Comparison of ENCODE assay signal across 1 cellular context in the genomic region with DNA sequence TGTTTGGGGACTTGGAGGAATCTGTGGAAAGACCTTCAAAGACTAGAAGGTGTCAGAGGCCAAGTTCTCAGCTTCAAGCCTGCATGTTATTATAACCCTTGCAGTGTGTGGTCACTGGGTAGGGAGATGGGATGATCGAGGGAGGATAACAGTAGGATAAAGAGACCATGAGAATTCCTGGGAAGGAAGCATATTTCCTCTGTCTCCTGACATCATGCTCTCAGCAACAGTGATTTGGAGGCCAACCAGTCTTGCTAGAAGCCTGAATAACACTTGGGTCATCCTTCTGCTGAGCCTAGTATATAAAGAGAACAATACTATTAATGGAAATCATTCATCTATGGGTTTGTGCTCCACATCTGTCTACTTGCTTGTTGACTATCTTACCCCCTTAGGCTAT.
TF ChIP-seq lines count a peak whose summit lies in the region.

No MANE protein-coding gene starts in this region.

TF ChIP-seq in H1, 55 proteins besides CTCF, POLR2A, EP300 and RAD21 (continued from another document):
- TF ChIP-seq GABPA (IDR thresholded peaks at IDR 0.05; ENCODE audit: borderline replicate concordance, insufficient read depth, low read length) (no peak), RBBP5 (IDR thresholded peaks at IDR 0.05; ENCODE audit: borderline replicate concordance, low read depth, low read length) (no peak), NANOG (IDR thresholded peaks at IDR 0.05; ENCODE audit: insufficient read depth, low read depth, low read length, poor library complexity, severe bottlenecking) (no peak), TEAD4 (IDR thresholded peaks at IDR 0.05; ENCODE audit: low read depth, low read length) (no peak), RFX5 (IDR thresholded peaks at IDR 0.05; ENCODE audit: borderline replicate concordance, low read depth, low read length) (no peak), SUZ12 (IDR thresholded peaks at IDR 0.05; ENCODE audit: low read length) (no peak), JUN (IDR thresholded peaks at IDR 0.05; ENCODE audit: low read depth, low read length) (no peak)
